In the genomic region with DNA sequence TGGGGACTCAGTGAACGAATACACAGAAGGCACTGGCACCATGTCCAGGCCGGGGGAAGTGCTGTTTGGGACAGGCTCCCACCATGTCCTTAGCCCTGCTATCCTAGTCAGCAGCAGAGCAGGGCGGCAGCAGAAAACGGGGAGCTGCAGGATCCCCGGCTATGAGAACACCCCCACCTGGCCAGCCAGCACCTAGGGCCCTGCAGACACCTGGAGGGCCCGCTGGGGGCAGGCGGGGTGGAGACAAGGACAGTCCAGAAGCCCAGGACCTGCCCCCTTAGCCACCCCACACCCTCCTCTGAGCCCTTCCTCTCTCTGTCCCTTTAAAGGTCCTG, we compare ENCODE assay signal across 21 cellular contexts.
"Had no signal": no experiment of that assay in that cellular context is flagged by ENCODE, and none has a peak within 500 bp of the region (broad histone marks: within the 10 kb centered on the region; RNA-seq: fewer than 3 reads in every experiment).

No MANE protein-coding gene starts in this region.

- H3K27me3 Mint-ChIP-seq: activated naive CD8-positive, alpha-beta T cell treated with anti-CD3 and anti-CD28 coated beads, Interleukin-2, amount 50 U/mL, for 24 hours; naive B cell; T-cell; type B pancreatic cell had no signal

- H3K27ac Mint-ChIP-seq: activated naive CD4-positive, alpha-beta T cell treated with anti-CD3 and anti-CD28 coated beads for 36 hours; activated naive CD8-positive, alpha-beta T cell treated with anti-CD3 and anti-CD28 coated beads, Interleukin-2, amount 50 U/mL, for 24 hours; activated T-helper 2 cell treated with anti-CD3 and anti-CD28 coated beads, Interferon-gamma antibody, Interleukin-2, Interleukin-4, amounts not matched to agents 10 μg/mL and 5 μg/mL and 100 μg/mL, durations not matched to agents 14 hours and 24 hours and 36 hours; dendritic cell treated with granulocyte-macrophage colony-stimulating factor and Interleukin-4, amounts not matched to agents 40 ng/mL and 50 ng/mL, for 4 days; T-cell; type B pancreatic cell had no signal

- H3K4me3 Mint-ChIP-seq: activated naive CD4-positive, alpha-beta T cell treated with anti-CD3 and anti-CD28 coated beads for 36 hours; activated naive CD8-positive, alpha-beta T cell treated with anti-CD3 and anti-CD28 coated beads, Interleukin-2, amount 50 U/mL, for 24 hours; dendritic cell treated with granulocyte-macrophage colony-stimulating factor and Interleukin-4, amounts not matched to agents 40 ng/mL and 50 ng/mL, for 4 days; naive B cell; T-cell; type B pancreatic cell had no signal

- H3K27me3 ChIP-seq: ascending aorta, breast epithelium, right atrium auricular region, suprapubic skin had no signal

- H3K36me3 ChIP-seq: ascending aorta, breast epithelium, right atrium auricular region had no signal

- H3K4me1 ChIP-seq: ascending aorta, breast epithelium had no signal

- H3K9me3 ChIP-seq: ascending aorta, breast epithelium, right atrium auricular region, suprapubic skin had no signal

- H3K36me3 Mint-ChIP-seq: type B pancreatic cell had no signal

- H3K27ac ChIP-seq: ascending aorta, breast epithelium, right atrium auricular region, suprapubic skin, WERI-Rb-1 had no signal

- H3K4me1 Mint-ChIP-seq: naive B cell had no signal

- H3K4me3 ChIP-seq: ascending aorta, breast epithelium, right atrium auricular region, suprapubic skin had no signal

- ATAC-seq: activated naive CD8-positive, alpha-beta T cell treated with anti-CD3 and anti-CD28 coated beads, Interleukin-2, amount 50 U/mL, for 24 hours; left lobe of liver; stimulated activated naive CD8-positive, alpha-beta T cell treated with anti-CD3 and anti-CD28 coated beads, Interleukin-15, Interleukin-2, amounts not matched to agents 100 U/mL and 50 U/mL, for 24 hours; T-cell had no signal

- H3K9me3 Mint-ChIP-seq: activated naive CD4-positive, alpha-beta T cell treated with anti-CD3 and anti-CD28 coated beads for 36 hours; activated naive CD8-positive, alpha-beta T cell treated with anti-CD3 and anti-CD28 coated beads, Interleukin-2, amount 50 U/mL, for 24 hours; activated T-helper 2 cell treated with anti-CD3 and anti-CD28 coated beads, Interferon-gamma antibody, Interleukin-2, Interleukin-4, amounts not matched to agents 10 μg/mL and 5 μg/mL and 100 μg/mL, durations not matched to agents 14 hours and 24 hours and 36 hours; dendritic cell treated with granulocyte-macrophage colony-stimulating factor and Interleukin-4, amounts not matched to agents 40 ng/mL and 50 ng/mL, for 4 days; naive B cell; T-cell; type B pancreatic cell had no signal

- DNase-seq: activated CD4-positive, alpha-beta T cell treated with anti-CD3 and anti-CD28 coated beads, Interleukin-2, amount 50 U/mL, for 48 hours; activated naive CD4-positive, alpha-beta T cell treated with anti-CD3 and anti-CD28 coated beads for 36 hours; activated naive CD8-positive, alpha-beta T cell treated with anti-CD3 and anti-CD28 coated beads, Interleukin-2, amount 50 U/mL, for 24 hours; erythroblast; islet precursor cell; naive B cell; small intestine; stimulated activated CD4-positive, alpha-beta T cell treated with anti-CD3 and anti-CD28 coated beads, Interleukin-4, amount 100 ng/mL, for 4 hours; stimulated activated CD8-positive, alpha-beta memory T cell treated with anti-CD3 and anti-CD28 coated beads, Interleukin-4, amount 100 ng/mL, for 48 hours; stimulated activated naive CD8-positive, alpha-beta T cell treated with anti-CD3 and anti-CD28 coated beads, Interleukin-15, Interleukin-2, amounts not matched to agents 100 U/mL and 50 U/mL, for 24 hours; T-cell; T1000; WERI-Rb-1 had no signal
